Comparison of ENCODE assay signal across 11 cellular contexts in genomic region chr20:49823152-49823847, GRCh38. TPM values are rescaled to one million over a fixed set of nuclear protein-coding genes. Genes with fewer than 3 reads are reported as not detected.
A peak's percentile ranks its signal among the peaks of the same experiment; 100 is the strongest.
DNase-seq lines count a peak whose midpoint lies in the region; ATAC-seq and TF ChIP-seq lines count a peak whose summit lies in the region.
"Had no signal": no experiment of that assay in that cellular context is flagged by ENCODE, and none has a peak within 500 bp of the region (broad histone marks: within the 10 kb centered on the region; RNA-seq: fewer than 3 reads in every experiment).

No MANE protein-coding gene starts in this region.

- H3K79me2 ChIP-seq in smooth muscle cell (ENCODE audit: low read depth) = no peaks in the 10 kb centered on the region

- H3K9me3 ChIP-seq in IMR-90 (ENCODE audit: control insufficient read depth, insufficient read depth, low read length) = no peaks in the 10 kb centered on the region
- H3K9me3 ChIP-seq in Peyer's patch = no peaks in the 10 kb centered on the region
- no peaks in the 10 kb centered on the region for H3K9me3 ChIP-seq in esophagus (ENCODE audit: control insufficient read depth in 2 of 2, insufficient read depth in 1 of 2, low read depth in 1 of 2, low read length in 1 of 2)
- H3K9me3 ChIP-seq in smooth muscle cell (replicated peaks; ENCODE audit: low read depth) = no peaks in the 10 kb centered on the region

- peaks cover 9% of the 10 kb centered on the region for H3F3A ChIP-seq in smooth muscle cell (ENCODE audit: low read depth)

- no peak overlapping the region for H2BK120ac ChIP-seq in IMR-90 (ENCODE audit: low read depth, low read length)

- intact Hi-C loops in IMR-90 (cut with micrococcal nuclease) = no loop called here

- no peak for ATAC-seq in IMR-90 (ENCODE audit: low read depth)

- peak overlapping the region; percentile 18; the same call in 1 of the 2 replicates for H3K18ac ChIP-seq in IMR-90 (ENCODE audit: low read depth, low read length)

- TF ChIP-seq CTCF in IMR-90 (conservative IDR thresholded peaks at IDR 0.05; ENCODE audit: low read depth, low read length) (no peak), Peyer's patch (IDR thresholded peaks at IDR 0.05) (peak in 2 of 6 experiments; percentile 17 to 49), smooth muscle cell (IDR thresholded peaks at IDR 0.05; ENCODE audit: borderline replicate concordance, insufficient read depth, poor library complexity, severe bottlenecking) (no peak)

- H2AK5ac ChIP-seq in IMR-90 (ENCODE audit: low read depth, low read length) = no peak overlapping the region

- 0 out of 2 replicates have a peak, but pooled peaks cover 5% of the 10 kb centered on the region for H3K9me1 ChIP-seq in IMR-90 (ENCODE audit: insufficient read depth, low read length)

- H3K14ac ChIP-seq in IMR-90 (replicated peaks; ENCODE audit: low read depth, low read length) = no peak overlapping the region

- no peak for TF ChIP-seq RAD21 in IMR-90 (IDR thresholded peaks at IDR 0.05; ENCODE audit: low read length)

- H4K91ac ChIP-seq in IMR-90 (ENCODE audit: insufficient read depth, low read depth, low read length) = no peak overlapping the region

- H3K27ac ChIP-seq in IMR-90 (ENCODE audit: insufficient read depth, low read length) (no peak overlapping the region), Peyer's patch (peak overlapping the region in 3 of 4 donors; percentile 32 to 77 (median 38)), esophagus (ENCODE audit: low read depth in 2 of 2, low read length in 1 of 2) (peak overlapping the region; percentile 87 to 92), smooth muscle cell (ENCODE audit: low read depth) (peak overlapping the region; percentile 63)

- H3K4me2 ChIP-seq in IMR-90 (ENCODE audit: low read depth, low read length) (no peak overlapping the region), smooth muscle cell (no peak overlapping the region)

- H2BK20ac ChIP-seq in IMR-90 (ENCODE audit: low read depth, low read length) = no peak overlapping the region

- H2AK9ac ChIP-seq in IMR-90 (replicated peaks; ENCODE audit: low read depth, low read length, poor library complexity) = no peak overlapping the region

- no peak overlapping the region for H2BK5ac ChIP-seq in IMR-90 (ENCODE audit: low read depth, low read length, poor library complexity, severe bottlenecking)

- no peak overlapping the region for H2BK15ac ChIP-seq in IMR-90 (ENCODE audit: low read depth, low read length)

- H2AFZ ChIP-seq in IMR-90 (replicated peaks; ENCODE audit: low read length, poor library complexity) (no peak overlapping the region), smooth muscle cell (ENCODE audit: low read depth) (no peak overlapping the region)

- CTCF ChIA-PET in IMR-90 (lab: Yijun Ruan, JAX) = no interaction called here

- H3K27me3 ChIP-seq in IMR-90 (ENCODE audit: control insufficient read depth, insufficient read depth, low read length) (no peaks in the 10 kb centered on the region), Peyer's patch (no peaks in the 10 kb centered on the region), esophagus (ENCODE audit: control insufficient read depth in 1 of 2, insufficient read depth in 2 of 2, low read length in 2 of 2) (no peaks in the 10 kb centered on the region), smooth muscle cell (ENCODE audit: low read depth) (no peaks in the 10 kb centered on the region)

- no peak for DNase-seq in IMR-90
- DNase-seq in Peyer's patch = no peak
- no peak for DNase-seq in smooth muscle cell (lab: John Stamatoyannopoulos, UW; ENCODE audit: unreplicated experiment)
- no peak for DNase-seq in NCI-H128 (lab: John Stamatoyannopoulos, UW; ENCODE audit: unreplicated experiment)
- DNase-seq in AG08396 (ENCODE audit: low spot score) = no peak
- no peak for DNase-seq in G401 (ENCODE audit: low spot score)
- DNase-seq: DMS79, H7, NCI-H1417, SHP77 had no signal

- no CpG with 5 or more reads among the region's 2 CpGs for WGBS in IMR-90 (ENCODE audit: extremely low coverage in 2 of 2, insufficient read length in 1 of 2), 2 experiments
- 26 to 29% methylated on average over 2 of the region's 2 CpGs for WGBS in esophagus, 2 donors
- WGBS in smooth muscle cell (ENCODE audit: low lambda C conversion rate) = 75% methylated on average over 2 of the region's 2 CpGs

- H3K4me3 ChIP-seq in IMR-90 (ENCODE audit: insufficient read depth, low read depth, low read length) (no peak overlapping the region), Peyer's patch (no peak overlapping the region), esophagus (ENCODE audit: low read depth in 1 of 2, low read length in 2 of 2) (no peak overlapping the region), smooth muscle cell (no peak overlapping the region)

- no peak overlapping the region for H3K4ac ChIP-seq in IMR-90 (ENCODE audit: low read depth, low read length)

- H3K9ac ChIP-seq in IMR-90 (ENCODE audit: low read depth, low read length) (no peak overlapping the region), smooth muscle cell (ENCODE audit: low read depth) (no peak overlapping the region)

- H3K4me1 ChIP-seq in IMR-90 (ENCODE audit: control insufficient read depth, insufficient read depth, low read length) = peaks cover 11% of the 10 kb centered on the region
- peaks cover 0 to 7% (median 3%) of the 10 kb centered on the region in 4 donors for H3K4me1 ChIP-seq in Peyer's patch
- H3K4me1 ChIP-seq in esophagus (ENCODE audit: control insufficient read depth in 2 of 2, insufficient read depth in 2 of 2, low read length in 1 of 2) = peaks cover 0 to 10% of the 10 kb centered on the region in 2 donors
- peaks cover 20% of the 10 kb centered on the region for H3K4me1 ChIP-seq in smooth muscle cell (ENCODE audit: low read depth)

- peaks cover 5% of the 10 kb centered on the region; the same call in 1 of the 2 replicates for H4K20me1 ChIP-seq in IMR-90 (ENCODE audit: insufficient read depth, low read length)
- no peaks in the 10 kb centered on the region for H4K20me1 ChIP-seq in smooth muscle cell (ENCODE audit: low read depth)

- dilution Hi-C loops in IMR-90 (cut with HindIII; ENCODE audit: low sequenced_read_pairs, unreplicated experiment) = no loop called here

- no peak overlapping the region for H4K8ac ChIP-seq in IMR-90 (ENCODE audit: low read depth in 2 of 2, low read length in 2 of 2)

- POLR2A ChIA-PET in IMR-90 (lab: Charles Lee; ENCODE audit: unreplicated experiment) = interaction anchor here (1.5 kb wide), 1 partner anchor 10 kb away, joined by 5 read pairs; the partner anchor contains the start of gene SLC9A8

- H4K5ac ChIP-seq in IMR-90 (ENCODE audit: low read depth, low read length) = peak overlapping the region; percentile 15

- peaks cover 5 to 22% of the 10 kb centered on the region in 2 experiments; a peak in 3 of 4 replicates for H3K79me1 ChIP-seq in IMR-90 (ENCODE audit: low read depth in 1 of 2, low read length in 2 of 2)

- H3K56ac ChIP-seq in IMR-90 (ENCODE audit: extremely low read depth, insufficient read depth, low read length) = no peak overlapping the region

- TF ChIP-seq POLR2A in IMR-90 (IDR thresholded peaks at IDR 0.05; ENCODE audit: low read depth, low read length) = no peak
- TF ChIP-seq POLR2A in Peyer's patch (IDR thresholded peaks at IDR 0.05) = no peak

- H3K23ac ChIP-seq in IMR-90 (ENCODE audit: low read depth, low read length) = no peak overlapping the region

- H3K36me3 ChIP-seq in IMR-90 (ENCODE audit: control insufficient read depth, insufficient read depth, low read length) (peaks cover 15% of the 10 kb centered on the region), Peyer's patch (peaks cover 0 to 32% (median 0%) of the 10 kb centered on the region in 3 donors), esophagus (ENCODE audit: control insufficient read depth in 2 of 2, insufficient read depth in 2 of 2, low read length in 1 of 2) (peaks cover 3% of the 10 kb centered on the region in 2 donors), smooth muscle cell (ENCODE audit: low read depth) (peaks cover 4% of the 10 kb centered on the region)

- no TSS peak for BruUV-seq in IMR-90 (replicated peaks; lab: Mats Ljungman, UMichigan)

- in situ Hi-C loops in IMR-90 (cut with MboI; ENCODE audit: low sequenced_read_pairs) = no loop called here
- in situ Hi-C loops in G401 (cut with HindIII; ENCODE audit: low sequenced_read_pairs) = no loop called here

TF ChIP-seq in IMR-90, 13 proteins besides CTCF, POLR2A, EP300 and RAD21:
- TF ChIP-seq RCOR1 (IDR thresholded peaks at IDR 0.05; ENCODE audit: insufficient replicate concordance, low read length) = no peak

RNA-seq across cellular contexts. Expression of gene SLC9A8, which starts 10.7 kb away (rescaled TPM):
- total RNA-seq in IMR-90 (2012; rRNA removed) (3.6 and 5.0 TPM in 2 replicates), Peyer's patch (10 to 100 TPM; 15.6 to 24.4 (median 19.8) TPM), smooth muscle cell (3.9 and 4.5 TPM in 2 replicates)
- polyA plus RNA-seq in IMR-90 (2012; rRNA removed) (4.0 and 4.1 TPM in 2 replicates), esophagus (10 to 100 TPM; 11.5 to 16.6 TPM), smooth muscle cell (1.4 and 2.2 TPM in 2 replicates)
- 1.5 and 2.1 TPM in 2 replicates for polyA plus RNA-seq in IMR-90 (2012; cell fraction: cytosol; rRNA removed)
- polyA plus RNA-seq in IMR-90 (2012; cell fraction: nucleus; rRNA removed; ENCODE audit: low replicate concordance) = 17.0 and 18.2 TPM in 2 replicates
- total RNA-seq in G401 (2014; rRNA removed; shearing (Covaris generic)) = 3.4 and 3.6 TPM in 2 replicates
